ENCODE assay signal across 7 cellular contexts in genomic region chr16:29195116-29195902, GRCh38.
A peak's percentile ranks its signal among the peaks of the same experiment; 100 is the strongest.
DNase-seq lines count a peak whose midpoint lies in the region; ATAC-seq, FAIRE-seq and TF ChIP-seq lines count a peak whose summit lies in the region.
"Not testable (repeated sequence)": the region's sequence is repeated elsewhere in the genome, so short reads cannot be mapped to it uniquely, and the experiment has no call there.

No MANE protein-coding gene starts in this region.

- not testable (repeated sequence) for H3K27me3 ChIP-seq in gastroesophageal sphincter, right lobe of liver, pancreas, thyroid gland

- H3K9me3 ChIP-seq in gastroesophageal sphincter, right lobe of liver, pancreas, thyroid gland: not testable (repeated sequence)

- peak overlapping the region; percentile 31 for H3K4me3 ChIP-seq in coronary artery
- H3K4me3 ChIP-seq in gastroesophageal sphincter; right lobe of liver; pancreas; thyroid gland (replicated peaks in 1 of 3): not testable (repeated sequence)

- WGBS in gastroesophageal sphincter (ENCODE audit: low coverage in 1 of 2), 2 donors: 30 to 53% methylated on average over 10 to 18 of the region's 19 CpGs
- WGBS in right lobe of liver (ENCODE audit: insufficient coverage, low coverage, low lambda C conversion rate, missing lambda C conversion rate): 81% methylated on average over 17 of the region's 19 CpGs
- 63 to 75% methylated on average over 18 to 19 of the region's 19 CpGs for WGBS in pancreas, 2 donors
- 62 to 65% methylated on average over 19 of the region's 19 CpGs for WGBS in thyroid gland, 2 donors

- H3K4me1 ChIP-seq in gastroesophageal sphincter: peaks cover 0 to 37% (median 15%) of the 10 kb centered on the region in 3 donors
- H3K4me1 ChIP-seq in right lobe of liver, pancreas, thyroid gland: not testable (repeated sequence)

- not testable (repeated sequence) for TF ChIP-seq CTCF in coronary artery (IDR thresholded peaks at IDR 0.05); gastroesophageal sphincter (IDR thresholded peaks at IDR 0.05); right lobe of liver (IDR thresholded peaks at IDR 0.05); pancreas (IDR thresholded peaks at IDR 0.05); thyroid gland (IDR thresholded peaks at IDR 0.05)

- H3K36me3 ChIP-seq in gastroesophageal sphincter, right lobe of liver, pancreas, thyroid gland: not testable (repeated sequence)

- not testable (repeated sequence) for TF ChIP-seq EP300 in gastroesophageal sphincter (IDR thresholded peaks at IDR 0.05)

- DNase-seq in GM03348 (ENCODE audit: low spot score) (peak; percentile 48), coronary artery (ENCODE audit: low spot score) (peak; percentile 76), right lobe of liver (peak in 2 of 3 donors; percentile 5 to 32), pancreas (peak in 2 of 6 donors; percentile 3 to 6)
- DNase-seq in activated CD8-positive, alpha-beta memory T cell treated with anti-CD3 and anti-CD28 coated beads, Interleukin-2, amount 50 U/mL, for 48 hours: peak; percentile 13
- DNase-seq in thyroid gland: not testable (repeated sequence)

- ATAC-seq in gastroesophageal sphincter: peak; percentile 66
- not testable (repeated sequence) for ATAC-seq in right lobe of liver, pancreas

- TF ChIP-seq POLR2A in gastroesophageal sphincter (IDR thresholded peaks at IDR 0.05); right lobe of liver (IDR thresholded peaks at IDR 0.05); thyroid gland (IDR thresholded peaks at IDR 0.05): not testable (repeated sequence)

- peak overlapping the region; percentile 64 to 87 for H3K27ac ChIP-seq in coronary artery
- H3K27ac ChIP-seq in gastroesophageal sphincter: peak overlapping the region; percentile 17 to 77 (median 58)
- H3K27ac ChIP-seq in right lobe of liver, pancreas: not testable (repeated sequence)
- peak overlapping the region in 2 of 3 donors; percentile 47 to 61 for H3K27ac ChIP-seq in thyroid gland

- intact Hi-C loops in right lobe of liver (cut with DNase I); pancreas (cut with DNase I); thyroid gland (cut with DNase I): not testable (repeated sequence)

- FAIRE-seq in pancreas (lab: Jason Lieb, UNC): peak; percentile 87
